In the genomic region with DNA sequence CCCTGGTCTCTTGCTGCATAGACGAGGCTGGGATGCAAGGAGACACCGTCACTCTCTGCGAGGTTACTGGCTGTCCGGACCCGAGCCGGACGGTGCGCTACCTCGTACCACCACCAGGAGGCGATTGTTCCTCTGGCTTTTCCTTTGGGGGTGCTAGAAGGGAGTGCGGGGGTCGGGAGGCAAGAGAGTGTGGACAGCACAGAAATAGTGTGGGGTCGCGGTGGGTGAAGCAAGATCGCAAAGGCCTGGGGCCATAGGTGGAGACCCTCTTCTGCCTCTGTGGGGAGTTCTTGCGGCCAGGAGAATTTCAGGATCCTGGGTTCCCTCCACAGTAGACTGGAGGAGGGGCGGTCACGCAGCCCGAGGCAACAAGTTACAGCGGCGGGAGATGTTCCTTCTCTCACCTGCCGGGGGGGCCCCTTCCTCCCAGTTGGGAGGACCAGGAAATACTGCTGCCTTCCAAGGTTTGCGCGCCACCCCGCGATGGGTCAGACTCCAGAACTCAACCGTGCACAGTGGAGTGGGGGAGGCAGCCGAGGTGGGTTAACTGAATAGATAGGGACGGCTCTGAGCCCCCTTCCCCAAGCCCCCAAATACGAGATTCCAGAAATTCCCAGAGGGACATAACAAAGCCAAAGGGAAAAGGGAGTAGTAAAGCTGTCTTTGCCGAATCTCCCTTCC, we compare ENCODE assay signal across 8 cellular contexts. TPM values are rescaled to one million over a fixed set of nuclear protein-coding genes. Genes with fewer than 3 reads are reported as not detected.
DNase-seq lines count a peak whose midpoint lies in the region; TF ChIP-seq lines count a peak whose summit lies in the region.

No MANE protein-coding gene starts in this region.

- no peaks in the 10 kb centered on the region for H3K27me3 ChIP-seq in CD8-positive, alpha-beta memory T cell (ENCODE audit: insufficient read depth, low read length, poor library complexity, severe bottlenecking)
- H3K27me3 ChIP-seq in WERI-Rb-1 (ENCODE audit: insufficient read depth, low read depth, severe bottlenecking) (no peaks in the 10 kb centered on the region), mammary epithelial cell (ENCODE audit: insufficient read depth, low read length) (peaks cover 16% of the 10 kb centered on the region)

- no peaks in the 10 kb centered on the region for H3K27me3 Mint-ChIP-seq in CD8-positive, alpha-beta memory T cell

- TF ChIP-seq EP300 in Ishikawa (IDR thresholded peaks at IDR 0.05; ENCODE audit: borderline replicate concordance) = no peak

- peak; percentile 70 for TF ChIP-seq RAD21 in Ishikawa (IDR thresholded peaks at IDR 0.05; ENCODE audit: low read depth)

- POLR2A ChIA-PET in CD8-positive, alpha-beta memory T cell (lab: Charles Lee) = interaction anchor here (0.9 to 2.0 kb wide), 7 partner anchors 9 to 44 kb away, joined by 3 to 17 read pairs (median 7); no protein-coding TSS in a partner anchor

- no peak overlapping the region for H3K9ac ChIP-seq in mammary epithelial cell (ENCODE audit: insufficient read depth, low read length)

- DNase-seq in CD8-positive, alpha-beta memory T cell = peak; percentile 50 to 75 (median 60)
- DNase-seq in WERI-Rb-1 (peak; percentile 66), mammary epithelial cell (no peak), kidney tubule cell (ENCODE audit: low spot score) (peak; percentile 41), DMS53 (lab: John Stamatoyannopoulos, UW) (no peak), occipital lobe (lab: John Stamatoyannopoulos, UW) (no peak)
- DNase-seq in stimulated activated CD4-positive, alpha-beta T cell treated with anti-CD3 and anti-CD28 coated beads, Interleukin-4, amount 100 ng/mL, for 48 hours (ENCODE audit: low read depth in 2 of 2) = peak; percentile 63 to 76

- BruUV-seq in mammary epithelial cell (replicated peaks; lab: Mats Ljungman, UMichigan) = no TSS peak

- H3K79me2 ChIP-seq in mammary epithelial cell (ENCODE audit: insufficient read depth, low read length) = no peaks in the 10 kb centered on the region

- no peaks in the 10 kb centered on the region for H4K20me1 ChIP-seq in mammary epithelial cell (ENCODE audit: insufficient read depth, low read length)

- peak; percentile 91 for TF ChIP-seq CTCF in WERI-Rb-1 (IDR thresholded peaks at IDR 0.05; ENCODE audit: low read depth, low read length)
- peak; percentile 75 to 82 for TF ChIP-seq CTCF in mammary epithelial cell (conservative IDR thresholded peaks at IDR 0.05 in 1 of 2, IDR thresholded peaks at IDR 0.05 in 1 of 2; ENCODE audit: extremely low read depth in 1 of 2, insufficient read depth in 1 of 2, low read depth in 1 of 2, low read length in 2 of 2)

- no peaks in the 10 kb centered on the region for H3K9me3 ChIP-seq in CD8-positive, alpha-beta memory T cell (ENCODE audit: low read length)
- no peaks in the 10 kb centered on the region for H3K9me3 ChIP-seq in WERI-Rb-1 (ENCODE audit: severe bottlenecking)
- no peaks in the 10 kb centered on the region for H3K9me3 ChIP-seq in mammary epithelial cell (replicated peaks; ENCODE audit: insufficient read depth, low read length)

- in situ Hi-C loops in mammary epithelial cell (cut with MboI; ENCODE audit: low sequenced_read_pairs in 2 of 2) = no loop called here

- peak overlapping the region; percentile 81 to 91 (median 83) for H3K4me3 Mint-ChIP-seq in CD8-positive, alpha-beta memory T cell

- peaks cover 36 to 74% (median 41%) of the 10 kb centered on the region in 3 donors for H3K4me1 Mint-ChIP-seq in CD8-positive, alpha-beta memory T cell

- dilution Hi-C loops in mammary epithelial cell (cut with HindIII; ENCODE audit: low sequenced_read_pairs) = no loop called here

- peaks cover 6% of the 10 kb centered on the region for H3K36me3 ChIP-seq in CD8-positive, alpha-beta memory T cell (ENCODE audit: insufficient read depth, low read length)
- H3K36me3 ChIP-seq in WERI-Rb-1 (no peaks in the 10 kb centered on the region; the same call in 1 of the 2 replicates), mammary epithelial cell (ENCODE audit: insufficient read depth, low read length) (no peaks in the 10 kb centered on the region)

- H3K27ac Mint-ChIP-seq in CD8-positive, alpha-beta memory T cell = peak overlapping the region; percentile 43 to 89 (median 82)

- H3K36me3 Mint-ChIP-seq in CD8-positive, alpha-beta memory T cell = peaks cover 0 to 28% (median 2%) of the 10 kb centered on the region in 3 donors

- H2AFZ ChIP-seq in mammary epithelial cell (ENCODE audit: low read depth, low read length) = peak overlapping the region; percentile 45

- peaks cover 56% of the 10 kb centered on the region for H3K4me1 ChIP-seq in CD8-positive, alpha-beta memory T cell (ENCODE audit: insufficient read depth, low read length)
- H3K4me1 ChIP-seq in mammary epithelial cell (ENCODE audit: insufficient read depth, low read length) = peaks cover 9% of the 10 kb centered on the region

- no peak overlapping the region for H3K27ac ChIP-seq in CD8-positive, alpha-beta memory T cell (ENCODE audit: low read depth, low read length)
- H3K27ac ChIP-seq in WERI-Rb-1 (no peak overlapping the region), mammary epithelial cell (ENCODE audit: insufficient read depth, low read depth, low read length) (no peak overlapping the region)

- intact Hi-C loops in mammary epithelial cell (cut with micrococcal nuclease) = no loop called here

- CTCF ChIA-PET in CD8-positive, alpha-beta memory T cell (lab: Charles Lee) = interaction anchor here (1.0 to 8.3 kb wide), 7 partner anchors 10 to 176 kb away, joined by 3 to 173 read pairs (median 44); a partner anchor contains a TSS
- CTCF ChIA-PET in mammary epithelial cell (lab: Charles Lee; ENCODE audit: low non-redundant PET) = no interaction called here

- H3K9me3 Mint-ChIP-seq in CD8-positive, alpha-beta memory T cell = no peaks in the 10 kb centered on the region

- 5% methylated on average over 16 of the region's 31 CpGs for whole genome bisulfite sequencing in mammary epithelial cell (ENCODE audit: low coverage, missing lambda C conversion rate)

- H3K4me3 ChIP-seq in CD8-positive, alpha-beta memory T cell (ENCODE audit: low read length) = peak overlapping the region; percentile 56
- no peak overlapping the region for H3K4me3 ChIP-seq in WERI-Rb-1 (ENCODE audit: low read depth, low read length)
- H3K4me3 ChIP-seq in mammary epithelial cell (replicated peaks in 1 of 3; ENCODE audit: insufficient read depth in 1 of 3, low read depth in 2 of 3, low read length in 3 of 3) = peak overlapping the region in 2 of 3 experiments; percentile 6 to 11

- peak overlapping the region; percentile 56 for H3K4me2 ChIP-seq in mammary epithelial cell (ENCODE audit: insufficient read depth, low read depth, low read length)

TF ChIP-seq in Ishikawa, 13 proteins besides CTCF, POLR2A, EP300 and RAD21 (continues in another document):
- TF ChIP-seq EGR1 (IDR thresholded peaks at IDR 0.05) (no peak), FOXM1 (IDR thresholded peaks at IDR 0.05; ENCODE audit: borderline replicate concordance, low read depth) (no peak), CEBPB (IDR thresholded peaks at IDR 0.05) (no peak), YY1 (IDR thresholded peaks at IDR 0.05; ENCODE audit: low read depth) (no peak), CREB1 (IDR thresholded peaks at IDR 0.05; ENCODE audit: low read depth) (no peak)
- TF ChIP-seq, protein P1, sequence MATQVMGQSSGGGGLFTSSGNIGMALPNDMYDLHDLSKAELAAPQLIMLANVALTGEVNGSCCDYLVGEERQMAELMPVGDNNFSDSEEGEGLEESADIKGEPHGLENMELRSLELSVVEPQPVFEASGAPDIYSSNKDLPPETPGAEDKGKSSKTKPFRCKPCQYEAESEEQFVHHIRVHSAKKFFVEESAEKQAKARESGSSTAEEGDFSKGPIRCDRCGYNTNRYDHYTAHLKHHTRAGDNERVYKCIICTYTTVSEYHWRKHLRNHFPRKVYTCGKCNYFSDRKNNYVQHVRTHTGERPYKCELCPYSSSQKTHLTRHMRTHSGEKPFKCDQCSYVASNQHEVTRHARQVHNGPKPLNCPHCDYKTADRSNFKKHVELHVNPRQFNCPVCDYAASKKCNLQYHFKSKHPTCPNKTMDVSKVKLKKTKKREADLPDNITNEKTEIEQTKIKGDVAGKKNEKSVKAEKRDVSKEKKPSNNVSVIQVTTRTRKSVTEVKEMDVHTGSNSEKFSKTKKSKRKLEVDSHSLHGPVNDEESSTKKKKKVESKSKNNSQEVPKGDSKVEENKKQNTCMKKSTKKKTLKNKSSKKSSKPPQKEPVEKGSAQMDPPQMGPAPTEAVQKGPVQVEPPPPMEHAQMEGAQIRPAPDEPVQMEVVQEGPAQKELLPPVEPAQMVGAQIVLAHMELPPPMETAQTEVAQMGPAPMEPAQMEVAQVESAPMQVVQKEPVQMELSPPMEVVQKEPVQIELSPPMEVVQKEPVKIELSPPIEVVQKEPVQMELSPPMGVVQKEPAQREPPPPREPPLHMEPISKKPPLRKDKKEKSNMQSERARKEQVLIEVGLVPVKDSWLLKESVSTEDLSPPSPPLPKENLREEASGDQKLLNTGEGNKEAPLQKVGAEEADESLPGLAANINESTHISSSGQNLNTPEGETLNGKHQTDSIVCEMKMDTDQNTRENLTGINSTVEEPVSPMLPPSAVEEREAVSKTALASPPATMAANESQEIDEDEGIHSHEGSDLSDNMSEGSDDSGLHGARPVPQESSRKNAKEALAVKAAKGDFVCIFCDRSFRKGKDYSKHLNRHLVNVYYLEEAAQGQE (IDR thresholded peaks at IDR 0.05; ENCODE audit: low read depth) = no peak
- TF ChIP-seq, protein P2, sequence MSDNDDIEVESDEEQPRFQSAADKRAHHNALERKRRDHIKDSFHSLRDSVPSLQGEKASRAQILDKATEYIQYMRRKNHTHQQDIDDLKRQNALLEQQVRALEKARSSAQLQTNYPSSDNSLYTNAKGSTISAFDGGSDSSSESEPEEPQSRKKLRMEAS (IDR thresholded peaks at IDR 0.05) = no peak
- TF ChIP-seq, protein P3, sequence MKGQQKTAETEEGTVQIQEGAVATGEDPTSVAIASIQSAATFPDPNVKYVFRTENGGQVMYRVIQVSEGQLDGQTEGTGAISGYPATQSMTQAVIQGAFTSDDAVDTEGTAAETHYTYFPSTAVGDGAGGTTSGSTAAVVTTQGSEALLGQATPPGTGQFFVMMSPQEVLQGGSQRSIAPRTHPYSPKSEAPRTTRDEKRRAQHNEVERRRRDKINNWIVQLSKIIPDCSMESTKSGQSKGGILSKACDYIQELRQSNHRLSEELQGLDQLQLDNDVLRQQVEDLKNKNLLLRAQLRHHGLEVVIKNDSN (IDR thresholded peaks at IDR 0.05) = no peak

RNA-seq across cellular contexts. Expression of a gene that starts 6.9 kb away (rescaled TPM):
- total RNA-seq in CD8-positive, alpha-beta memory T cell = not detected
- polyA plus RNA-seq in CD8-positive, alpha-beta memory T cell = 0.91 TPM
- total RNA-seq in mammary epithelial cell (under 1 TPM in 1 of 2 donors, not detected in 1; 0.56 TPM), occipital lobe (1.6 TPM)
- polyA plus RNA-seq in mammary epithelial cell = 0.09 TPM
- not detected for polyA minus RNA-seq in mammary epithelial cell

RNA-seq across cellular contexts. Expression of a gene that starts 13.2 kb away (rescaled TPM):
- total RNA-seq in CD8-positive, alpha-beta memory T cell = 10 to 100 TPM; 46.4 to 48.5 TPM
- polyA plus RNA-seq in CD8-positive, alpha-beta memory T cell = 95.4 TPM
- total RNA-seq in mammary epithelial cell (not detected), occipital lobe (0.62 TPM)
- not detected for polyA plus RNA-seq in mammary epithelial cell
- polyA minus RNA-seq in mammary epithelial cell = not detected

RNA-seq across cellular contexts. Expression of a gene that starts 13.3 kb away (rescaled TPM):
- 10 to 100 TPM; 24.0 to 26.5 TPM for total RNA-seq in CD8-positive, alpha-beta memory T cell
- 33.6 TPM for polyA plus RNA-seq in CD8-positive, alpha-beta memory T cell
- not detected for total RNA-seq in mammary epithelial cell
- not detected for polyA plus RNA-seq in mammary epithelial cell
- not detected for polyA minus RNA-seq in mammary epithelial cell
- total RNA-seq in occipital lobe = 0.31 TPM

Comparison
In these comparisons a context has a peak if more than half of its experiments do, and no peak if none do; other contexts are left out.
1. DNase-seq: peak in CD8-positive, alpha-beta memory T cell (5 of 5), WERI-Rb-1 (single experiment), kidney tubule cell (single experiment) and stimulated activated CD4-positive, alpha-beta T cell treated with anti-CD3 and anti-CD28 coated beads, Interleukin-4, amount 100 ng/mL, for 48 hours (2 of 2); none in mammary epithelial cell (single experiment), DMS53 (single experiment) and occipital lobe (single experiment).
2. RNA of a gene that starts 13.2 kb away (total RNA-seq): 46.4 to 48.5 TPM in CD8-positive, alpha-beta memory T cell; 0.62 TPM in occipital lobe (single experiment) and not detected in mammary epithelial cell; every median in the first group is over 10 times any median in the second.
3. RNA of a gene that starts 13.3 kb away (total RNA-seq): 24.0 to 26.5 TPM in CD8-positive, alpha-beta memory T cell; 0.31 TPM in occipital lobe (single experiment) and not detected in mammary epithelial cell; every median in the first group is over 10 times any median in the second.